ENCODE assay signal across 20 cellular contexts in the genomic region with DNA sequence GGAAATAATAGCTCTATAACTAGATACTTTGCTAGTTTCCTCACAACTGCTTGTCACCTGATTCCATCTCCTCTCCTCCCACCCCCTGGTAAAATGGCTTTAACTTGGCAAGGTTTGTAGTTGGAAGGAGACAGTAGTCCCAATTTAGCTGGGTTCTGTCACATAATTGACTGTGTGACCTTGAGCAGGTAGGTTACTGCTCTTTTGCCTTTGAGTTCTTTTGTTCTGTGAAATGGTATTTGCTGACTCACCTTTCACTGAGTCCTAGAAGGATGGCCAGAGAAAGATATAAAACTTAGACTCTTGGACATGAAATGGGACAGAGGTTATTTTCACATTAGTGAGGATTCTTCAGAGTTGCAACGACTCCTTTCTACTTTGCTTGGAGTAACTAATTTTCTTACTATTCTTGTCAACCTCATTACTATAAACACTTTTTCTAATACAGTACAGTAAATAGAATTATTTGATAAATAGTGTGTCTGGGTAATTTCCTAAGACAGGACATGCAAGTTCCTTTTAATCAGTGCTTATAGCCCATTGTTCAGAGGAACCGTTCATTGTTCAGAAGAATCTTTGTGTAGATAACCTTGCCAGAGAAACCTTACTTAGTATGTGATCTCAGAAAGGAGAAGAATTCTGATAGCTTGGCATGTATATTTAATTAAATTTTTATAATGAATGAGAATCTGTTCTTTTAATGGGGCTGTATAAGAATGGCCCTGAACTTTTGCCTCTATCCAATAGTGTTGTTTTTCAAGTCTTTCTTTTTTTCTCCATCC. TPM values are rescaled to one million over a fixed set of nuclear protein-coding genes. Genes with fewer than 3 reads are reported as not detected.
DNase-seq lines count a peak whose midpoint lies in the region; ATAC-seq, FAIRE-seq and TF ChIP-seq lines count a peak whose summit lies in the region.
"Had no signal": no experiment of that assay in that cellular context is flagged by ENCODE, and none has a peak within 500 bp of the region (broad histone marks: within the 10 kb centered on the region; RNA-seq: fewer than 3 reads in every experiment).

No MANE protein-coding gene starts in this region.

- H3K9me3 Mint-ChIP-seq in astrocyte (ENCODE audit: unreplicated experiment): no peaks in the 10 kb centered on the region
- H3K9me3 Mint-ChIP-seq: activated naive CD8-positive, alpha-beta T cell treated with anti-CD3 and anti-CD28 coated beads, Interleukin-2, amount 10 ng/mL, durations not matched to agents 7 days and 5 days; central memory CD8-positive, alpha-beta T cell; naive B cell; type B pancreatic cell had no signal

- peak; percentile 62 for ATAC-seq in HepG2

- H3K4me1 ChIP-seq in mammary epithelial cell (ENCODE audit: insufficient read depth, low read length) (peaks cover 13% of the 10 kb centered on the region), breast epithelium (peaks cover 0 to 4% of the 10 kb centered on the region in 2 donors), astrocyte (ENCODE audit: insufficient read depth, low read length) (peaks cover 8% of the 10 kb centered on the region), HepG2 (ENCODE audit: insufficient read depth, low read length) (peaks cover 52% of the 10 kb centered on the region), vagina (peaks cover 63% of the 10 kb centered on the region)

- POLR2A ChIA-PET in HepG2 (lab: Yijun Ruan, JAX): interaction anchor here (1.1 to 1.5 kb wide), 2 partner anchors 15 to 19 kb away, joined by 3 to 6 read pairs; a partner anchor contains a TSS

- TF ChIP-seq POLR2A in breast epithelium (IDR thresholded peaks at IDR 0.05) (no peak), HepG2 (IDR thresholded peaks at IDR 0.05; ENCODE audit: insufficient read depth in 1 of 2, low read depth in 2 of 2, low read length in 2 of 2) (no peak), vagina (IDR thresholded peaks at IDR 0.05) (no peak)

- H3K27ac ChIP-seq in mammary epithelial cell (ENCODE audit: insufficient read depth, low read depth, low read length) (no peak overlapping the region), breast epithelium (no peak overlapping the region), astrocyte (ENCODE audit: low read depth, low read length) (no peak overlapping the region), HepG2 (ENCODE audit: extremely low read length, insufficient read depth, low read length) (peak overlapping the region; percentile 55), vagina (no peak overlapping the region)
- H3K27ac ChIP-seq: KMS-11 had no signal

- H2AFZ ChIP-seq in mammary epithelial cell (ENCODE audit: low read depth, low read length) (no peak overlapping the region), astrocyte (ENCODE audit: low read depth, low read length) (no peak overlapping the region), HepG2 (ENCODE audit: low read length) (no peak overlapping the region)

- CTCF ChIA-PET in mammary epithelial cell (lab: Charles Lee; ENCODE audit: low non-redundant PET) (no interaction called here), HepG2 (lab: Yijun Ruan, JAX; ENCODE audit: low intra/inter-chr PET ratio, low total read pairs) (no interaction called here)

- H3K79me2 ChIP-seq in mammary epithelial cell (ENCODE audit: insufficient read depth, low read length): peaks cover 94% of the 10 kb centered on the region
- H3K79me2 ChIP-seq in astrocyte (ENCODE audit: insufficient read depth, low read length): peaks cover 88% of the 10 kb centered on the region
- H3K79me2 ChIP-seq in HepG2 (ENCODE audit: insufficient read depth, low read length): peaks cover 76% of the 10 kb centered on the region

- H3K4me3 Mint-ChIP-seq in astrocyte (ENCODE audit: unreplicated experiment): no peak overlapping the region
- H3K4me3 Mint-ChIP-seq: activated naive CD8-positive, alpha-beta T cell treated with anti-CD3 and anti-CD28 coated beads, Interleukin-2, amount 10 ng/mL, durations not matched to agents 7 days and 5 days; central memory CD8-positive, alpha-beta T cell had no signal

- H3K27me3 ChIP-seq in mammary epithelial cell (ENCODE audit: insufficient read depth, low read length): no peaks in the 10 kb centered on the region
- no peaks in the 10 kb centered on the region for H3K27me3 ChIP-seq in breast epithelium
- no peaks in the 10 kb centered on the region for H3K27me3 ChIP-seq in astrocyte (ENCODE audit: insufficient read depth, low read length)
- no peaks in the 10 kb centered on the region for H3K27me3 ChIP-seq in HepG2 (ENCODE audit: control insufficient read depth in 1 of 2, insufficient read depth in 2 of 2, low read length in 2 of 2)
- H3K27me3 ChIP-seq in vagina: no peaks in the 10 kb centered on the region

- dilution Hi-C loops in mammary epithelial cell (cut with HindIII; ENCODE audit: low sequenced_read_pairs): no loop called here

- TF ChIP-seq RAD21 in HepG2 (CRISPR knock-in tag; IDR thresholded peaks at IDR 0.05): no peak

- no peaks in the 10 kb centered on the region for H3K36me3 Mint-ChIP-seq in astrocyte (ENCODE audit: low read depth, unreplicated experiment)
- H3K36me3 Mint-ChIP-seq: type B pancreatic cell had no signal

- peak overlapping the region; percentile 34 for H3K27ac Mint-ChIP-seq in astrocyte (ENCODE audit: unreplicated experiment)
- H3K27ac Mint-ChIP-seq: activated naive CD8-positive, alpha-beta T cell treated with anti-CD3 and anti-CD28 coated beads, Interleukin-2, amount 10 ng/mL, durations not matched to agents 7 days and 5 days; type B pancreatic cell had no signal

- TF ChIP-seq EP300 in HepG2 (IDR thresholded peaks at IDR 0.05; ENCODE audit: low read depth in 2 of 2, low read length in 2 of 2) (no peak), HepG2 (CRISPR knock-in tag; IDR thresholded peaks at IDR 0.05; ENCODE audit: borderline replicate concordance) (no peak)

- no peaks in the 10 kb centered on the region for H4K20me1 ChIP-seq in mammary epithelial cell (ENCODE audit: insufficient read depth, low read length)
- H4K20me1 ChIP-seq in astrocyte (ENCODE audit: insufficient read depth, low read length): peaks cover 49% of the 10 kb centered on the region
- H4K20me1 ChIP-seq in HepG2 (ENCODE audit: insufficient read depth, low read length): peaks cover 6% of the 10 kb centered on the region; the same call in 1 of the 2 replicates

- intact Hi-C loops in mammary epithelial cell (cut with micrococcal nuclease) (no loop called here), breast epithelium (cut with DNase I; ENCODE audit: low total_unique reads) (no loop called here), HepG2 (cut with micrococcal nuclease; ENCODE audit: unreplicated experiment) (loop anchor here (2.0 kb wide), 1 partner anchor 18 kb away; no protein-coding TSS in a partner anchor), vagina (cut with DNase I) (no loop called here)

- no peak for DNase-seq in mammary epithelial cell
- DNase-seq in breast epithelium (ENCODE audit: low spot score in 2 of 2): no peak
- DNase-seq in astrocyte (ENCODE audit: low read depth): no peak
- DNase-seq in HepG2 (ENCODE audit: low spot score): peak; percentile 66
- DNase-seq in NCI-H1417 treated with DMSO at 0.1 percent for 48 hours (lab: John Stamatoyannopoulos, UW): no peak
- DNase-seq in NCI-H82 treated with DMSO at 0.1 percent for 48 hours (lab: John Stamatoyannopoulos, UW; ENCODE audit: unreplicated experiment): no peak
- no peak for DNase-seq in HTR-8/SVneo (ENCODE audit: insufficient read length, low spot score)
- no peak for DNase-seq in vagina (ENCODE audit: extremely low spot score in 2 of 2)
- DNase-seq: ACHN; activated naive CD8-positive, alpha-beta T cell treated with anti-CD3 and anti-CD28 coated beads, Interleukin-2, amount 10 ng/mL, durations not matched to agents 7 days and 5 days; H7; naive B cell; NCI-H1436 treated with DMSO at 0.1 percent for 48 hours; NCI-H524 treated with DMSO at 0.1 percent for 48 hours; right cardiac atrium; stimulated activated CD4-positive, alpha-beta T cell treated with anti-CD3 and anti-CD28 coated beads, Interleukin-4, amount 100 ng/mL, for 1 hour had no signal

- H3K4me2 ChIP-seq in mammary epithelial cell (ENCODE audit: insufficient read depth, low read depth, low read length) (peak overlapping the region; percentile 12), astrocyte (ENCODE audit: low read length) (no peak overlapping the region), HepG2 (ENCODE audit: low read depth, low read length) (peak overlapping the region; percentile 37; the same call in 1 of the 2 replicates)
- H3K4me2 ChIP-seq: KMS-11 had no signal

- H3K9me3 ChIP-seq in mammary epithelial cell (replicated peaks; ENCODE audit: insufficient read depth, low read length) (no peaks in the 10 kb centered on the region), breast epithelium (no peaks in the 10 kb centered on the region), astrocyte (ENCODE audit: insufficient read depth, low read depth, low read length) (no peaks in the 10 kb centered on the region), HepG2 (ENCODE audit: low read length) (no peaks in the 10 kb centered on the region), vagina (no peaks in the 10 kb centered on the region)

- H3K36me3 ChIP-seq in mammary epithelial cell (ENCODE audit: insufficient read depth, low read length): no peaks in the 10 kb centered on the region
- no peaks in the 10 kb centered on the region for H3K36me3 ChIP-seq in breast epithelium
- no peaks in the 10 kb centered on the region for H3K36me3 ChIP-seq in astrocyte (ENCODE audit: insufficient read depth, low read length)
- H3K36me3 ChIP-seq in HepG2 (replicated peaks in 1 of 2; ENCODE audit: control insufficient read depth in 1 of 2, insufficient read depth in 2 of 2, low read length in 2 of 2): no peaks in the 10 kb centered on the region
- H3K36me3 ChIP-seq in vagina: no peaks in the 10 kb centered on the region

- no peaks in the 10 kb centered on the region for H3K27me3 Mint-ChIP-seq in astrocyte (ENCODE audit: low read depth, unreplicated experiment)
- H3K27me3 Mint-ChIP-seq: activated naive CD8-positive, alpha-beta T cell treated with anti-CD3 and anti-CD28 coated beads, Interleukin-2, amount 10 ng/mL, durations not matched to agents 7 days and 5 days; central memory CD8-positive, alpha-beta T cell; naive B cell; type B pancreatic cell had no signal

- WGBS in mammary epithelial cell (ENCODE audit: low coverage, missing lambda C conversion rate): 5% methylated on average over 2 of the region's 2 CpGs
- 72% methylated on average over 2 of the region's 2 CpGs for WGBS in HepG2 (ENCODE audit: low lambda C conversion rate)

- no peak for FAIRE-seq in astrocyte (lab: Jason Lieb, UNC)
- FAIRE-seq in HepG2 (lab: Jason Lieb, UNC): peak; percentile 4
- no peak for FAIRE-seq in HTR-8/SVneo (lab: Jason Lieb, UNC)
- FAIRE-seq: endometrium had no signal

- no peak overlapping the region for H3K9ac ChIP-seq in mammary epithelial cell (ENCODE audit: insufficient read depth, low read length)
- H3K9ac ChIP-seq in astrocyte (ENCODE audit: low read length): no peak overlapping the region
- no peak overlapping the region for H3K9ac ChIP-seq in HepG2 (ENCODE audit: insufficient read depth, low read depth, low read length)
- H3K9ac ChIP-seq: KMS-11 had no signal

- H3K4me1 Mint-ChIP-seq in astrocyte (ENCODE audit: low read depth, unreplicated experiment): peaks cover 26% of the 10 kb centered on the region

- no peak for TF ChIP-seq CTCF in mammary epithelial cell (conservative IDR thresholded peaks at IDR 0.05 in 1 of 2, IDR thresholded peaks at IDR 0.05 in 1 of 2; ENCODE audit: extremely low read depth in 1 of 2, insufficient read depth in 1 of 2, low read depth in 1 of 2, low read length in 2 of 2)
- no peak for TF ChIP-seq CTCF in breast epithelium (IDR thresholded peaks at IDR 0.05)
- no peak for TF ChIP-seq CTCF in astrocyte (IDR thresholded peaks at IDR 0.05; ENCODE audit: insufficient read depth, low read depth, low read length)
- TF ChIP-seq CTCF in HepG2 (CRISPR knock-in tag; IDR thresholded peaks at IDR 0.05): no peak
- TF ChIP-seq CTCF in vagina (IDR thresholded peaks at IDR 0.05): no peak

- in situ Hi-C loops in mammary epithelial cell (cut with MboI; ENCODE audit: low sequenced_read_pairs in 2 of 2) (no loop called here), HepG2 (cut with HindIII; ENCODE audit: extremely low pct_ligation_motif_present, low pct_unique_long_range_greater_than_20kb) (no loop called here)

- H3K4me3 ChIP-seq in mammary epithelial cell (replicated peaks in 1 of 3; ENCODE audit: insufficient read depth in 1 of 3, low read depth in 2 of 3, low read length in 3 of 3) (no peak overlapping the region), breast epithelium (no peak overlapping the region), astrocyte (ENCODE audit: insufficient read depth, low read depth, low read length) (no peak overlapping the region), HepG2 (replicated peaks in 1 of 3; ENCODE audit: insufficient read depth in 1 of 3, low read depth in 2 of 3, low read length in 3 of 3) (no peak overlapping the region), vagina (no peak overlapping the region)

- no TSS peak for BruUV-seq in mammary epithelial cell (replicated peaks; lab: Mats Ljungman, UMichigan)
- BruUV-seq in HepG2 (replicated peaks; lab: Mats Ljungman, UMichigan): no TSS peak

RNA-seq across cellular contexts. Expression of a gene that starts 14.3 kb away (rescaled TPM):
- total RNA-seq in mammary epithelial cell: 10 to 100 TPM; 58.2 to 71.4 TPM
- 8.8 TPM for polyA plus RNA-seq in mammary epithelial cell
- polyA minus RNA-seq in mammary epithelial cell: 88.3 TPM
- total RNA-seq in breast epithelium: 100 to 1,000 TPM; 198 to 331 (median 259) TPM
- total RNA-seq in astrocyte: 93.0 and 98.2 TPM in 2 replicates
- 27.1 and 30.8 TPM in 2 replicates for total RNA-seq in HepG2 (2016; rRNA removed; fragmentation: Illumina TruSeq; extraction: Trizol)
- total RNA-seq in HepG2 (2016; cell fraction: cytosol; rRNA removed; fragmentation: Illumina TruSeq; extraction: Trizol; ENCODE audit: low read depth): 7.8 TPM in 2 replicates
- total RNA-seq in HepG2 (2016; cell fraction: insoluble cytoplasmic fraction; rRNA removed; fragmentation: Illumina TruSeq; extraction: Trizol): 23.2 and 26.6 TPM in 2 replicates
- total RNA-seq in HepG2 (2016; cell fraction: membrane; rRNA removed; fragmentation: Illumina TruSeq; extraction: Trizol): 5.6 and 6.2 TPM in 2 replicates
- 42.6 and 50.0 TPM in 2 replicates for total RNA-seq in HepG2 (2016; cell fraction: nucleus; rRNA removed; fragmentation: Illumina TruSeq; extraction: Trizol)
- polyA plus RNA-seq in HepG2 (2011; rRNA removed): 6.7 and 8.9 TPM in 2 replicates
- polyA plus RNA-seq in HepG2 (2011; cell fraction: cytosol; rRNA removed): 3.2 and 4.7 TPM in 2 replicates
- 21.9 and 22.5 TPM in 2 replicates for polyA plus RNA-seq in HepG2 (2011; cell fraction: nucleus; rRNA removed)
- polyA plus RNA-seq in HepG2 (2012): 9.2 and 10.1 TPM in 2 replicates
- 0.60 and 0.94 TPM in 2 replicates for polyA plus RNA-seq in HepG2 (2016; cell fraction: cytosol; fragmentation: Illumina TruSeq; extraction: Trizol; ENCODE audit: low read depth)
- polyA plus RNA-seq in HepG2 (2016; cell fraction: insoluble cytoplasmic fraction; fragmentation: Illumina TruSeq; extraction: Trizol; ENCODE audit: low read depth): 9.5 and 10.5 TPM in 2 replicates
- 1.3 and 1.5 TPM in 2 replicates for polyA plus RNA-seq in HepG2 (2016; cell fraction: membrane; fragmentation: Illumina TruSeq; extraction: Trizol; ENCODE audit: low read depth)
- 18.4 and 20.2 TPM in 2 replicates for polyA plus RNA-seq in HepG2 (2016; cell fraction: nucleus; fragmentation: Illumina TruSeq; extraction: Trizol; ENCODE audit: insufficient read depth, low read depth)
- 33.6 and 122 TPM in 2 replicates for polyA minus RNA-seq in HepG2 (2011; rRNA and poly(A)+ RNA removed; ENCODE audit: low replicate concordance)
- polyA minus RNA-seq in HepG2 (2011; cell fraction: cytosol; rRNA and poly(A)+ RNA removed): 15.6 and 26.8 TPM in 2 replicates
- polyA minus RNA-seq in HepG2 (2011; cell fraction: nucleus; rRNA and poly(A)+ RNA removed): 96.2 and 112 TPM in 2 replicates
- 177 TPM for total RNA-seq in vagina
